26 cellular contexts compared by ENCODE assay signal in genomic region chr1:29670752-29671151, GRCh38.
A peak's percentile ranks its signal among the peaks of the same experiment; 100 is the strongest.
DNase-seq lines count a peak whose midpoint lies in the region; ATAC-seq and TF ChIP-seq lines count a peak whose summit lies in the region.
"Had no signal": no experiment of that assay in that cellular context is flagged by ENCODE, and none has a peak within 500 bp of the region (broad histone marks: within the 10 kb centered on the region; RNA-seq: fewer than 3 reads in every experiment).

No MANE protein-coding gene starts in this region.

- H3K27ac ChIP-seq in colonic mucosa (no peak overlapping the region), lower lobe of right lung (no peak overlapping the region)
- H3K27ac ChIP-seq: 22Rv1, BLaER1, KMS-11, Peyer's patch had no signal

- H3K4me1 ChIP-seq in colonic mucosa (no peaks in the 10 kb centered on the region), lower lobe of right lung (no peaks in the 10 kb centered on the region)
- H3K4me1 ChIP-seq: Caco-2, Peyer's patch had no signal

- intact Hi-C loops in colonic mucosa (cut with DNase I) (no loop called here), lower lobe of right lung (cut with DNase I) (no loop called here), sciatic nerve (cut with DNase I) (no loop called here), cardiac septum (cut with DNase I) (no loop called here)

- H3K27me3 ChIP-seq in colonic mucosa, result no peaks in the 10 kb centered on the region
- H3K27me3 ChIP-seq in lower lobe of right lung (ENCODE audit: low read depth), result no peaks in the 10 kb centered on the region
- H3K27me3 ChIP-seq: BLaER1, Peyer's patch had no signal

- no peak for TF ChIP-seq CTCF in colonic mucosa (IDR thresholded peaks at IDR 0.05)
- no peak for TF ChIP-seq CTCF in lower lobe of right lung (IDR thresholded peaks at IDR 0.05)
- no peak for TF ChIP-seq CTCF in GM20000 (IDR thresholded peaks at IDR 0.05; ENCODE audit: extremely low read depth, missing control alignments)

- H3K36me3 ChIP-seq in colonic mucosa (no peaks in the 10 kb centered on the region), lower lobe of right lung (no peaks in the 10 kb centered on the region)
- H3K36me3 ChIP-seq: BLaER1, Peyer's patch had no signal

- peak; percentile 61 for DNase-seq in NK-92 treated with Interleukin-12 subunit alpha and Interleukin-12 subunit beta, amount 100 ng/mL, for 24 hours (lab: John Stamatoyannopoulos, UW)
- DNase-seq in NK-92 (lab: John Stamatoyannopoulos, UW; ENCODE audit: unreplicated experiment) (no peak), colonic mucosa (peak; percentile 9), lower lobe of right lung (peak; percentile 14), sciatic nerve (ENCODE audit: low spot score) (peak; percentile 37), cardiac septum (ENCODE audit: low spot score) (no peak), GM20000 (ENCODE audit: low spot score) (no peak)
- DNase-seq: ACHN; Caco-2; CD4-positive, alpha-beta memory T cell; DND-41; IMR-90; NCI-H1092 treated with DMSO at 0.1 percent for 48 hours; NCI-H1436 treated with DMSO at 0.1 percent for 48 hours; NCI-H1930; NCI-H226; NCI-H510A treated with DMSO at 0.1 percent for 48 hours; NCI-H748 treated with DMSO at 0.1 percent for 48 hours had no signal

- H3K9me3 ChIP-seq in colonic mucosa, result no peaks in the 10 kb centered on the region
- H3K9me3 ChIP-seq in lower lobe of right lung, result no peaks in the 10 kb centered on the region
- H3K9me3 ChIP-seq: BLaER1, Caco-2, Peyer's patch had no signal

- H3K4me3 ChIP-seq in colonic mucosa (no peak overlapping the region), lower lobe of right lung (no peak overlapping the region)
- H3K4me3 ChIP-seq: BLaER1, GM12878, GM23338, Peyer's patch had no signal

- no peak overlapping the region for H3K9ac ChIP-seq in colonic mucosa (ENCODE audit: low read depth in 2 of 2, low read length in 2 of 2)
- H3K9ac ChIP-seq: BLaER1, KMS-11 had no signal

- ATAC-seq in lower lobe of right lung (no peak), sciatic nerve (no peak), HG02938 (IDR thresholded peaks at IDR 0.05; ENCODE audit: unreplicated experiment) (no peak)
- ATAC-seq: GM12878, GM23338, HCT116 had no signal

Comparison
In these comparisons a context has a peak if more than half of its experiments do, and no peak if none do; other contexts are left out.
1. DNase-seq: peak in NK-92 treated with Interleukin-12 subunit alpha and Interleukin-12 subunit beta, amount 100 ng/mL, for 24 hours (single experiment), colonic mucosa (single experiment), lower lobe of right lung (single experiment) and sciatic nerve (single experiment); none in NK-92 (single experiment), cardiac septum (single experiment) and GM20000 (single experiment).